ENCODE assay signal across 1 cellular context in genomic region chr12:106301611-106302321, GRCh38.
TF ChIP-seq lines count a peak whose summit lies in the region.

No MANE protein-coding gene starts in this region.

TF ChIP-seq in H1, 55 proteins besides CTCF, POLR2A, EP300 and RAD21 (continued from another document):
- peak; percentile 32; the same call in 1 of the 2 replicates for TF ChIP-seq PHF8 (conservative IDR thresholded peaks at IDR 0.05; ENCODE audit: low read depth, low read length)
- TF ChIP-seq USF2 (IDR thresholded peaks at IDR 0.05; ENCODE audit: low read length), result no peak
- no peak for TF ChIP-seq MAX (IDR thresholded peaks at IDR 0.05)
- TF ChIP-seq KDM5A (IDR thresholded peaks at IDR 0.05; ENCODE audit: low read length), result no peak
- TF ChIP-seq SP4 (IDR thresholded peaks at IDR 0.05; ENCODE audit: low read length), result no peak
- no peak for TF ChIP-seq CREB1 (IDR thresholded peaks at IDR 0.05)
- TF ChIP-seq RXRA (IDR thresholded peaks at IDR 0.05; ENCODE audit: insufficient read depth, low read depth, low read length), result no peak
- TF ChIP-seq YY1 (IDR thresholded peaks at IDR 0.05; ENCODE audit: low read depth, low read length), result no peak
- no peak for TF ChIP-seq SIN3A (conservative IDR thresholded peaks at IDR 0.05 in 1 of 2, IDR thresholded peaks at IDR 0.05 in 1 of 2; ENCODE audit: low read depth in 1 of 2, low read length in 2 of 2)
- TF ChIP-seq TAF1 (IDR thresholded peaks at IDR 0.05; ENCODE audit: low read depth, low read length), result no peak
- TF ChIP-seq GTF2F1 (IDR thresholded peaks at IDR 0.05; ENCODE audit: borderline replicate concordance, low read depth, low read length), result no peak
- no peak for TF ChIP-seq SP1 (IDR thresholded peaks at IDR 0.05; ENCODE audit: low read depth, low read length)
- no peak for TF ChIP-seq RBBP5 (IDR thresholded peaks at IDR 0.05; ENCODE audit: borderline replicate concordance, low read depth, low read length)
- TF ChIP-seq GABPA (IDR thresholded peaks at IDR 0.05; ENCODE audit: borderline replicate concordance, insufficient read depth, low read length), result no peak
- no peak for TF ChIP-seq CBX5 (IDR thresholded peaks at IDR 0.05; ENCODE audit: low read depth, low read length)
- TF ChIP-seq CHD7 (IDR thresholded peaks at IDR 0.05; ENCODE audit: insufficient replicate concordance, low read length), result no peak
- no peak for TF ChIP-seq TEAD4 (IDR thresholded peaks at IDR 0.05; ENCODE audit: low read depth, low read length)
- no peak for TF ChIP-seq ZNF274 (IDR thresholded peaks at IDR 0.05; ENCODE audit: borderline replicate concordance, extremely low read depth, low read length)
- no peak for TF ChIP-seq POLR2AphosphoS5 (IDR thresholded peaks at IDR 0.05; ENCODE audit: low read depth, low read length)
- TF ChIP-seq CHD2 (IDR thresholded peaks at IDR 0.05; ENCODE audit: low read length), result no peak
- TF ChIP-seq TAF7 (optimal IDR thresholded peaks at IDR 0.05; ENCODE audit: borderline replicate concordance, low read depth, low read length), result no peak
- TF ChIP-seq JUN (IDR thresholded peaks at IDR 0.05; ENCODE audit: low read depth, low read length), result no peak
- TF ChIP-seq NRF1 (IDR thresholded peaks at IDR 0.05; ENCODE audit: low read depth, low read length), result no peak
- TF ChIP-seq BACH1 (IDR thresholded peaks at IDR 0.05; ENCODE audit: low read length), result peak; percentile 63
- no peak for TF ChIP-seq CHD1 (IDR thresholded peaks at IDR 0.05; ENCODE audit: low read depth, low read length)
- TF ChIP-seq CEBPB (IDR thresholded peaks at IDR 0.05; ENCODE audit: low read depth, low read length), result no peak
- TF ChIP-seq SIX5 (IDR thresholded peaks at IDR 0.05; ENCODE audit: low read depth, low read length), result no peak
- no peak for TF ChIP-seq RNF2 (IDR thresholded peaks at IDR 0.05; ENCODE audit: borderline replicate concordance, low read depth, low read length, missing control alignments, poor library complexity, severe bottlenecking)
- peak; percentile 65 for TF ChIP-seq KDM4A (IDR thresholded peaks at IDR 0.05; ENCODE audit: low read depth, low read length, severe bottlenecking)
- no peak for TF ChIP-seq ATF2 (IDR thresholded peaks at IDR 0.05; ENCODE audit: low read length)
- TF ChIP-seq BRCA1 (IDR thresholded peaks at IDR 0.05; ENCODE audit: low read depth, low read length), result no peak
- no peak for TF ChIP-seq RFX5 (IDR thresholded peaks at IDR 0.05; ENCODE audit: borderline replicate concordance, low read depth, low read length)
- peak; percentile 29 to 30; a peak in 1 of 4 replicates for TF ChIP-seq HDAC2 (IDR thresholded peaks at IDR 0.05; ENCODE audit: borderline replicate concordance in 1 of 2, low read depth in 2 of 2, low read length in 2 of 2)
- TF ChIP-seq FOSL1 (IDR thresholded peaks at IDR 0.05; ENCODE audit: insufficient read depth, low read depth, low read length), result no peak
